In genomic region chr17:9241371-9241712, GRCh38 we compare ENCODE assay signal across 9 cellular contexts.
DNase-seq lines count a peak whose midpoint lies in the region; ATAC-seq and TF ChIP-seq lines count a peak whose summit lies in the region.
"Had no signal": no experiment of that assay in that cellular context is flagged by ENCODE, and none has a peak within 500 bp of the region (broad histone marks: within the 10 kb centered on the region; RNA-seq: fewer than 3 reads in every experiment).

No MANE protein-coding gene starts in this region.

- no peaks in the 10 kb centered on the region for H3K79me2 ChIP-seq in OCI-LY7 (ENCODE audit: insufficient read depth, low read depth, low read length)

- no TSS peak for BruUV-seq in OCI-LY7 (replicated peaks; lab: Mats Ljungman, UMichigan)

- no peaks in the 10 kb centered on the region for H3K36me3 Mint-ChIP-seq in T-helper 2 cell treated with Interferon-gamma antibody and Interleukin-4, amounts not matched to agents 5 μg/mL and 100 μg/mL, for 36 hours (ENCODE audit: low read depth)

- intact Hi-C loops in esophagus muscularis mucosa (cut with DNase I) = no loop called here
- intact Hi-C loops in transverse colon (cut with DNase I; ENCODE audit: low total_unique reads) = loop anchor here (10.0 kb wide), 1 partner anchor 237 kb away; no protein-coding TSS in a partner anchor
- intact Hi-C loops in OCI-LY7 (cut with micrococcal nuclease; ENCODE audit: unreplicated experiment) = no loop called here

- H3K4me2 ChIP-seq in OCI-LY7 (ENCODE audit: low read length) = no peak overlapping the region

- no peak for TF ChIP-seq CTCF in esophagus muscularis mucosa (IDR thresholded peaks at IDR 0.05)
- no peak for TF ChIP-seq CTCF in transverse colon (IDR thresholded peaks at IDR 0.05)
- no peak for TF ChIP-seq CTCF in GM10266 (IDR thresholded peaks at IDR 0.05; ENCODE audit: control insufficient read depth, insufficient read depth, low read depth, missing control alignments)
- no peak for TF ChIP-seq CTCF in OCI-LY7 (conservative IDR thresholded peaks at IDR 0.05; ENCODE audit: low read length)

- no peak overlapping the region for H3K27ac Mint-ChIP-seq in T-helper 2 cell treated with Interferon-gamma antibody and Interleukin-4, amounts not matched to agents 5 μg/mL and 100 μg/mL, for 36 hours

- WGBS in esophagus muscularis mucosa = 42% methylated on average over 10 of the region's 10 CpGs
- 66% methylated on average over 10 of the region's 10 CpGs; no CpG with 5 or more reads in 1 of the 2 donors for WGBS in transverse colon (ENCODE audit: low coverage in 1 of 2), 2 donors

- POLR2A ChIA-PET in OCI-LY7 (lab: Charles Lee) = no interaction called here

- no peaks in the 10 kb centered on the region for H3K27me3 ChIP-seq in esophagus muscularis mucosa
- H3K27me3 ChIP-seq in transverse colon = no peaks in the 10 kb centered on the region

- H3K4me1 Mint-ChIP-seq in T-helper 2 cell treated with Interferon-gamma antibody and Interleukin-4, amounts not matched to agents 5 μg/mL and 100 μg/mL, for 36 hours (ENCODE audit: low read depth) = peaks cover 8% of the 10 kb centered on the region

- CTCF ChIA-PET in OCI-LY7 (lab: Charles Lee; ENCODE audit: unreplicated experiment) = no interaction called here

- H3K4me3 ChIP-seq in esophagus muscularis mucosa (no peak overlapping the region), transverse colon (no peak overlapping the region), OCI-LY7 (ENCODE audit: low read depth, low read length, poor library complexity, severe bottlenecking) (no peak overlapping the region)

- no peaks in the 10 kb centered on the region for H3K9me3 Mint-ChIP-seq in T-helper 2 cell treated with Interferon-gamma antibody and Interleukin-4, amounts not matched to agents 5 μg/mL and 100 μg/mL, for 36 hours

- H3K27ac ChIP-seq in esophagus muscularis mucosa (replicated peaks in 1 of 4) = peak overlapping the region; percentile 97 to 99 (median 99)
- H3K27ac ChIP-seq in transverse colon = peak overlapping the region; percentile 90 to 95 (median 94)
- H3K27ac ChIP-seq in OCI-LY7 (ENCODE audit: low read depth, low read length, poor library complexity, severe bottlenecking) = no peak overlapping the region

- H3K9me3 ChIP-seq in esophagus muscularis mucosa = no peaks in the 10 kb centered on the region
- no peaks in the 10 kb centered on the region for H3K9me3 ChIP-seq in transverse colon
- H3K9me3 ChIP-seq in OCI-LY7 (ENCODE audit: low read length) = no peaks in the 10 kb centered on the region

- no peaks in the 10 kb centered on the region for H3K27me3 Mint-ChIP-seq in T-helper 2 cell treated with Interferon-gamma antibody and Interleukin-4, amounts not matched to agents 5 μg/mL and 100 μg/mL, for 36 hours (ENCODE audit: low read depth)

- DNase-seq in T-helper 2 cell treated with Interferon-gamma antibody and Interleukin-4, amounts not matched to agents 5 μg/mL and 100 μg/mL, for 36 hours (ENCODE audit: low spot score) = no peak
- no peak for DNase-seq in T-helper 2 cell
- no peak for DNase-seq in esophagus muscularis mucosa (ENCODE audit: extremely low spot score)
- peak; percentile 38 for DNase-seq in mucosa of gallbladder (ENCODE audit: low spot score)
- peak; percentile 26 for DNase-seq in transverse colon
- DNase-seq in GM10266 (ENCODE audit: extremely low spot score) = no peak
- DNase-seq in OCI-LY7 (ENCODE audit: low spot score) = no peak
- DNase-seq: NCI-H1930 had no signal

- no peaks in the 10 kb centered on the region for H4K20me1 ChIP-seq in OCI-LY7 (ENCODE audit: insufficient read depth, low read length)

- TF ChIP-seq EP300 in esophagus muscularis mucosa (IDR thresholded peaks at IDR 0.05) (no peak), transverse colon (IDR thresholded peaks at IDR 0.05; ENCODE audit: low read depth) (no peak)

- H3K9me2 ChIP-seq in OCI-LY7 (ENCODE audit: insufficient read depth, low read length) = no peaks in the 10 kb centered on the region

- no peak overlapping the region for H2AFZ ChIP-seq in OCI-LY7 (ENCODE audit: low read length)

- TF ChIP-seq POLR2A in esophagus muscularis mucosa (IDR thresholded peaks at IDR 0.05; ENCODE audit: low read depth) (no peak), transverse colon (IDR thresholded peaks at IDR 0.05) (no peak)

- in situ Hi-C loops in transverse colon (cut with MboI; ENCODE audit: low pct_ligation_motif_present in 1 of 4, low pct_unique_long_range_greater_than_20kb in 1 of 4, low sequenced_read_pairs in 3 of 4) = no loop called here

- no peak for ATAC-seq in GM21381 (IDR thresholded peaks at IDR 0.05; ENCODE audit: unreplicated experiment)

- H3K4me1 ChIP-seq in esophagus muscularis mucosa = peaks cover 46 to 98% (median 91%) of the 10 kb centered on the region in 4 donors
- H3K4me1 ChIP-seq in transverse colon = peaks cover 10 to 43% (median 29%) of the 10 kb centered on the region in 4 donors
- no peaks in the 10 kb centered on the region for H3K4me1 ChIP-seq in OCI-LY7 (ENCODE audit: insufficient read depth, low read length, poor library complexity, severe bottlenecking)

- H3K36me3 ChIP-seq in esophagus muscularis mucosa = no peaks in the 10 kb centered on the region
- no peaks in the 10 kb centered on the region for H3K36me3 ChIP-seq in transverse colon
- no peaks in the 10 kb centered on the region for H3K36me3 ChIP-seq in OCI-LY7 (ENCODE audit: insufficient read depth, low read length)

- peak overlapping the region; percentile 24 for H3K4me3 Mint-ChIP-seq in T-helper 2 cell treated with Interferon-gamma antibody and Interleukin-4, amounts not matched to agents 5 μg/mL and 100 μg/mL, for 36 hours

Comparison
In these comparisons a context has a peak if more than half of its experiments do, and no peak if none do; other contexts are left out.
1. DNase-seq: peak in mucosa of gallbladder (single experiment) and transverse colon (single experiment); none in T-helper 2 cell treated with Interferon-gamma antibody and Interleukin-4, amounts not matched to agents 5 μg/mL and 100 μg/mL, for 36 hours (single experiment), T-helper 2 cell (0 of 5), esophagus muscularis mucosa (single experiment), GM10266 (single experiment) and OCI-LY7 (single experiment).